2 cellular contexts compared by ENCODE assay signal in the genomic region with DNA sequence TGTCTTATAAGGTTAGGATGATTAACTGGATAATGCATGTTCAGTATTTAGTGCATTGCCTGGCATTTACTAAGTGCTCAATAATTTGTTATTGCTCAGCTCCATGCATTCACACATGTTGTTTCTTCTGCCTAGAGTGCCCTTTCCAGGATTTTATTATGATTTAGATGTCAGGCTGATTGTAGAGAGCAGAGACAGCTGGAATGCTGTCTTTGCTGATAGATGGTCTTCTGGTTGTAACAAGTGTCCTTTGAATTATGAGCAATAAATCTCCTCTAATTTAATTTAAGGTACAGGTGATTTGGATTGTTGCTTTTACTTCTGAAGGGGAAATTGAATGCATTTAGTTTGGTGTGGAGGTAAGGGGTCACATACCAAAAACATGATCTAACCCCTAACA.
TF ChIP-seq lines count a peak whose summit lies in the region.

No MANE protein-coding gene starts in this region.

TF ChIP-seq in SK-N-SH treated with all-trans-retinoic acid at 6 μM for 48 hours, 23 proteins besides CTCF, POLR2A, EP300 and RAD21 (continued from another document):
- TF ChIP-seq, protein P1, sequence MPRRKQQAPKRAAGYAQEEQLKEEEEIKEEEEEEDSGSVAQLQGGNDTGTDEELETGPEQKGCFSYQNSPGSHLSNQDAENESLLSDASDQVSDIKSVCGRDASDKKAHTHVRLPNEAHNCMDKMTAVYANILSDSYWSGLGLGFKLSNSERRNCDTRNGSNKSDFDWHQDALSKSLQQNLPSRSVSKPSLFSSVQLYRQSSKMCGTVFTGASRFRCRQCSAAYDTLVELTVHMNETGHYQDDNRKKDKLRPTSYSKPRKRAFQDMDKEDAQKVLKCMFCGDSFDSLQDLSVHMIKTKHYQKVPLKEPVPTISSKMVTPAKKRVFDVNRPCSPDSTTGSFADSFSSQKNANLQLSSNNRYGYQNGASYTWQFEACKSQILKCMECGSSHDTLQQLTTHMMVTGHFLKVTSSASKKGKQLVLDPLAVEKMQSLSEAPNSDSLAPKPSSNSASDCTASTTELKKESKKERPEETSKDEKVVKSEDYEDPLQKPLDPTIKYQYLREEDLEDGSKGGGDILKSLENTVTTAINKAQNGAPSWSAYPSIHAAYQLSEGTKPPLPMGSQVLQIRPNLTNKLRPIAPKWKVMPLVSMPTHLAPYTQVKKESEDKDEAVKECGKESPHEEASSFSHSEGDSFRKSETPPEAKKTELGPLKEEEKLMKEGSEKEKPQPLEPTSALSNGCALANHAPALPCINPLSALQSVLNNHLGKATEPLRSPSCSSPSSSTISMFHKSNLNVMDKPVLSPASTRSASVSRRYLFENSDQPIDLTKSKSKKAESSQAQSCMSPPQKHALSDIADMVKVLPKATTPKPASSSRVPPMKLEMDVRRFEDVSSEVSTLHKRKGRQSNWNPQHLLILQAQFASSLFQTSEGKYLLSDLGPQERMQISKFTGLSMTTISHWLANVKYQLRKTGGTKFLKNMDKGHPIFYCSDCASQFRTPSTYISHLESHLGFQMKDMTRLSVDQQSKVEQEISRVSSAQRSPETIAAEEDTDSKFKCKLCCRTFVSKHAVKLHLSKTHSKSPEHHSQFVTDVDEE (CRISPR knock-in tag; IDR thresholded peaks at IDR 0.05) = peak; percentile 64; the same call in 1 of the 2 replicates
- TF ChIP-seq ZFP3 (CRISPR knock-in tag; IDR thresholded peaks at IDR 0.05) (peak; percentile 13; the same call in 1 of the 2 replicates), ISL1 (CRISPR knock-in tag; IDR thresholded peaks at IDR 0.05) (peak; percentile 97), ZC3H10 (CRISPR knock-in tag; IDR thresholded peaks at IDR 0.05) (no peak), CSDC2 (CRISPR knock-in tag; IDR thresholded peaks at IDR 0.05) (no peak), GLIS3 (CRISPR knock-in tag; IDR thresholded peaks at IDR 0.05) (0 out of 2 replicates have a peak, but pooled peaks have one; percentile 67), OSR1 (CRISPR knock-in tag; IDR thresholded peaks at IDR 0.05) (no peak), ZNF565 (CRISPR knock-in tag; conservative IDR thresholded peaks at IDR 0.05; ENCODE audit: low read depth) (no peak), BACH2 (CRISPR knock-in tag; IDR thresholded peaks at IDR 0.05; ENCODE audit: borderline replicate concordance) (no peak), TCF4 (CRISPR knock-in tag; IDR thresholded peaks at IDR 0.05; ENCODE audit: borderline replicate concordance) (peak; percentile 37; the same call in 1 of the 2 replicates), ESRRG (CRISPR knock-in tag; IDR thresholded peaks at IDR 0.05) (peak; percentile 91), ARNTL (CRISPR knock-in tag; IDR thresholded peaks at IDR 0.05; ENCODE audit: borderline replicate concordance, low read depth) (no peak), ZNF8 (CRISPR knock-in tag; IDR thresholded peaks at IDR 0.05) (no peak), SNAI2 (CRISPR knock-in tag; IDR thresholded peaks at IDR 0.05) (peak; percentile 96)
- TF ChIP-seq, protein P2, sequence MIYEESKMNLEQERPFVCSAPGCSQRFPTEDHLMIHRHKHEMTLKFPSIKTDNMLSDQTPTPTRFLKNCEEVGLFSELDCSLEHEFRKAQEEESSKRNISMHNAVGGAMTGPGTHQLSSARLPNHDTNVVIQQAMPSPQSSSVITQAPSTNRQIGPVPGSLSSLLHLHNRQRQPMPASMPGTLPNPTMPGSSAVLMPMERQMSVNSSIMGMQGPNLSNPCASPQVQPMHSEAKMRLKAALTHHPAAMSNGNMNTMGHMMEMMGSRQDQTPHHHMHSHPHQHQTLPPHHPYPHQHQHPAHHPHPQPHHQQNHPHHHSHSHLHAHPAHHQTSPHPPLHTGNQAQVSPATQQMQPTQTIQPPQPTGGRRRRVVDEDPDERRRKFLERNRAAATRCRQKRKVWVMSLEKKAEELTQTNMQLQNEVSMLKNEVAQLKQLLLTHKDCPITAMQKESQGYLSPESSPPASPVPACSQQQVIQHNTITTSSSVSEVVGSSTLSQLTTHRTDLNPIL (CRISPR knock-in tag; IDR thresholded peaks at IDR 0.05; ENCODE audit: low read depth) = peak; percentile 47; the same call in 1 of the 2 replicates
- TF ChIP-seq, protein P3, sequence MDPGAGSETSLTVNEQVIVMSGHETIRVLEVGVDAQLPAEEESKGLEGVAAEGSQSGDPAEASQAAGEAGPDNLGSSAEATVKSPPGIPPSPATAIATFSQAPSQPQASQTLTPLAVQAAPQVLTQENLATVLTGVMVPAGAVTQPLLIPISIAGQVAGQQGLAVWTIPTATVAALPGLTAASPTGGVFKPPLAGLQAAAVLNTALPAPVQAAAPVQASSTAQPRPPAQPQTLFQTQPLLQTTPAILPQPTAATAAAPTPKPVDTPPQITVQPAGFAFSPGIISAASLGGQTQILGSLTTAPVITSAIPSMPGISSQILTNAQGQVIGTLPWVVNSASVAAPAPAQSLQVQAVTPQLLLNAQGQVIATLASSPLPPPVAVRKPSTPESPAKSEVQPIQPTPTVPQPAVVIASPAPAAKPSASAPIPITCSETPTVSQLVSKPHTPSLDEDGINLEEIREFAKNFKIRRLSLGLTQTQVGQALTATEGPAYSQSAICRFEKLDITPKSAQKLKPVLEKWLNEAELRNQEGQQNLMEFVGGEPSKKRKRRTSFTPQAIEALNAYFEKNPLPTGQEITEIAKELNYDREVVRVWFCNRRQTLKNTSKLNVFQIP (CRISPR knock-in tag; IDR thresholded peaks at IDR 0.05; ENCODE audit: borderline replicate concordance, low read depth) = no peak
- TF ChIP-seq, protein P4, sequence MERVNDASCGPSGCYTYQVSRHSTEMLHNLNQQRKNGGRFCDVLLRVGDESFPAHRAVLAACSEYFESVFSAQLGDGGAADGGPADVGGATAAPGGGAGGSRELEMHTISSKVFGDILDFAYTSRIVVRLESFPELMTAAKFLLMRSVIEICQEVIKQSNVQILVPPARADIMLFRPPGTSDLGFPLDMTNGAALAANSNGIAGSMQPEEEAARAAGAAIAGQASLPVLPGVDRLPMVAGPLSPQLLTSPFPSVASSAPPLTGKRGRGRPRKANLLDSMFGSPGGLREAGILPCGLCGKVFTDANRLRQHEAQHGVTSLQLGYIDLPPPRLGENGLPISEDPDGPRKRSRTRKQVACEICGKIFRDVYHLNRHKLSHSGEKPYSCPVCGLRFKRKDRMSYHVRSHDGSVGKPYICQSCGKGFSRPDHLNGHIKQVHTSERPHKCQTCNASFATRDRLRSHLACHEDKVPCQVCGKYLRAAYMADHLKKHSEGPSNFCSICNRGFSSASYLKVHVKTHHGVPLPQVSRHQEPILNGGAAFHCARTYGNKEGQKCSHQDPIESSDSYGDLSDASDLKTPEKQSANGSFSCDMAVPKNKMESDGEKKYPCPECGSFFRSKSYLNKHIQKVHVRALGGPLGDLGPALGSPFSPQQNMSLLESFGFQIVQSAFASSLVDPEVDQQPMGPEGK (CRISPR knock-in tag; IDR thresholded peaks at IDR 0.05; ENCODE audit: borderline replicate concordance) = peak; percentile 57; the same call in 1 of the 2 replicates

TF ChIP-seq in SK-N-SH, 30 proteins besides CTCF, POLR2A, EP300 and RAD21 (continued from another document):
- TF ChIP-seq, protein P5, sequence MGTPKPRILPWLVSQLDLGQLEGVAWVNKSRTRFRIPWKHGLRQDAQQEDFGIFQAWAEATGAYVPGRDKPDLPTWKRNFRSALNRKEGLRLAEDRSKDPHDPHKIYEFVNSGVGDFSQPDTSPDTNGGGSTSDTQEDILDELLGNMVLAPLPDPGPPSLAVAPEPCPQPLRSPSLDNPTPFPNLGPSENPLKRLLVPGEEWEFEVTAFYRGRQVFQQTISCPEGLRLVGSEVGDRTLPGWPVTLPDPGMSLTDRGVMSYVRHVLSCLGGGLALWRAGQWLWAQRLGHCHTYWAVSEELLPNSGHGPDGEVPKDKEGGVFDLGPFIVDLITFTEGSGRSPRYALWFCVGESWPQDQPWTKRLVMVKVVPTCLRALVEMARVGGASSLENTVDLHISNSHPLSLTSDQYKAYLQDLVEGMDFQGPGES (IDR thresholded peaks at IDR 0.05; ENCODE audit: low read depth, low read length) = no peak
- TF ChIP-seq ELF1 (IDR thresholded peaks at IDR 0.05) (no peak), POLR2AphosphoS5 (IDR thresholded peaks at IDR 0.05; ENCODE audit: low read depth, low read length) (no peak), RCOR1 (IDR thresholded peaks at IDR 0.05; ENCODE audit: low read length) (no peak), NRF1 (IDR thresholded peaks at IDR 0.05; ENCODE audit: low read depth, low read length) (no peak), MEF2A (IDR thresholded peaks at IDR 0.05; ENCODE audit: borderline replicate concordance, low read depth) (no peak), FOXJ3 (CRISPR knock-in tag; IDR thresholded peaks at IDR 0.05) (no peak), NFIC (IDR thresholded peaks at IDR 0.05; ENCODE audit: borderline replicate concordance) (no peak), RFX5 (IDR thresholded peaks at IDR 0.05; ENCODE audit: low read length) (no peak), MXI1 (IDR thresholded peaks at IDR 0.05; ENCODE audit: low read depth, low read length) (no peak)
- TF ChIP-seq, protein P6, sequence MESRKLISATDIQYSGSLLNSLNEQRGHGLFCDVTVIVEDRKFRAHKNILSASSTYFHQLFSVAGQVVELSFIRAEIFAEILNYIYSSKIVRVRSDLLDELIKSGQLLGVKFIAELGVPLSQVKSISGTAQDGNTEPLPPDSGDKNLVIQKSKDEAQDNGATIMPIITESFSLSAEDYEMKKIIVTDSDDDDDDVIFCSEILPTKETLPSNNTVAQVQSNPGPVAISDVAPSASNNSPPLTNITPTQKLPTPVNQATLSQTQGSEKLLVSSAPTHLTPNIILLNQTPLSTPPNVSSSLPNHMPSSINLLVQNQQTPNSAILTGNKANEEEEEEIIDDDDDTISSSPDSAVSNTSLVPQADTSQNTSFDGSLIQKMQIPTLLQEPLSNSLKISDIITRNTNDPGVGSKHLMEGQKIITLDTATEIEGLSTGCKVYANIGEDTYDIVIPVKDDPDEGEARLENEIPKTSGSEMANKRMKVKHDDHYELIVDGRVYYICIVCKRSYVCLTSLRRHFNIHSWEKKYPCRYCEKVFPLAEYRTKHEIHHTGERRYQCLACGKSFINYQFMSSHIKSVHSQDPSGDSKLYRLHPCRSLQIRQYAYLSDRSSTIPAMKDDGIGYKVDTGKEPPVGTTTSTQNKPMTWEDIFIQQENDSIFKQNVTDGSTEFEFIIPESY (IDR thresholded peaks at IDR 0.05; ENCODE audit: borderline replicate concordance, low read depth) = no peak
- TF ChIP-seq, protein P7, sequence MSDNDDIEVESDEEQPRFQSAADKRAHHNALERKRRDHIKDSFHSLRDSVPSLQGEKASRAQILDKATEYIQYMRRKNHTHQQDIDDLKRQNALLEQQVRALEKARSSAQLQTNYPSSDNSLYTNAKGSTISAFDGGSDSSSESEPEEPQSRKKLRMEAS (IDR thresholded peaks at IDR 0.05; ENCODE audit: low read depth) = no peak
TF ChIP-seq in SK-N-SH: peak in this region for 0.
